ENCODE assay signal across 16 cellular contexts in the genomic region with DNA sequence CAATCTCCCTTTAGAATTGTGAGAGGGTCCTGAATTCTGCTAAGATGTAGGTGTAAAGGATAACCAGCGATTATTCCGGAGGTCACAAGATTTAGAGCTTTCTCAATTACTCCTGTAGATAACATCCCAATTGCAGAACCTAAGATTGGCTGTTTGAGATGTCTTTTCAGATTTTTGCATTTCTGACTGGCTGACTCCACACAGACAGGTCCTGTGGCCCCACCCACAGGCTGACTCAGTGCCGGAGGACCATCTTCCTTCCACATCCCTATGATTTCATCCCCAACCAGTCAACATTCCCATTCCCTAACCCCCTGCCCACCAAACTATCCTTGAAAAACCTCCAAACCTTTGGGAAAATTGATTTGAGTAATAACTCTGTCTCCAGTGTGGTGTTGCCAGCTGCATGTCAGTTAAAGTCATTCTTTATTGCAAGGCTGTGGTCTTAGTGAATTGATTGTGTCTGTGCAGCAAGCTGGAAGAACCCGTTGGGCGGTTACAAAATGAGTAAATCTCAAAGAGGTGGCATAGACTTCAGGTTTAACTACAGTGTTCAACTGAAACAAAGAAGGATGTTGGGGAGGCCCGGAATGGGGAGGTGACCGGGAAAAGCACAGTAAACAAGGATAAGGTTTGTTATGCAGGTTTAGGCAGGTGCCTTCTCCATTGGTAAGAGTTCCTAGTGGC. TPM values are rescaled to one million over a fixed set of nuclear protein-coding genes. Genes with fewer than 3 reads are reported as not detected.
A peak's percentile ranks its signal among the peaks of the same experiment; 100 is the strongest.
DNase-seq lines count a peak whose midpoint lies in the region; TF ChIP-seq lines count a peak whose summit lies in the region.
"Had no signal": no experiment of that assay in that cellular context is flagged by ENCODE, and none has a peak within 500 bp of the region (broad histone marks: within the 10 kb centered on the region; RNA-seq: fewer than 3 reads in every experiment).

No MANE protein-coding gene starts in this region.

- H3K4me2 ChIP-seq in smooth muscle cell: no peak overlapping the region
- H3K4me2 ChIP-seq: A549, KMS-11 had no signal

- H4K20me1 ChIP-seq in smooth muscle cell (ENCODE audit: low read depth): peaks cover 28% of the 10 kb centered on the region

- H3K27me3 Mint-ChIP-seq in activated CD4-positive, alpha-beta T cell treated with anti-CD3 and anti-CD28 coated beads, Interleukin-2, amount 10 ng/mL, durations not matched to agents 7 days and 5 days: no peaks in the 10 kb centered on the region

- no peaks in the 10 kb centered on the region for H3F3A ChIP-seq in smooth muscle cell (ENCODE audit: low read depth)

- CTCF ChIA-PET in activated CD4-positive, alpha-beta T cell treated with anti-CD3 and anti-CD28 coated beads, Interleukin-2, amount 10 ng/mL, durations not matched to agents 7 days and 5 days (lab: Charles Lee): interaction anchor here (0.6 to 1.3 kb wide), 3 partner anchors 9 to 174 kb away, joined by 3 to 4 read pairs (median 3); no protein-coding TSS in a partner anchor

- intact Hi-C loops in dorsolateral prefrontal cortex (cut with DNase I): no loop called here

- H3K36me3 Mint-ChIP-seq in activated CD4-positive, alpha-beta T cell treated with anti-CD3 and anti-CD28 coated beads, Interleukin-2, amount 10 ng/mL, durations not matched to agents 7 days and 5 days (ENCODE audit: low read depth): peaks cover 5% of the 10 kb centered on the region

- no peak for TF ChIP-seq POLR2A in NB4 (IDR thresholded peaks at IDR 0.05; ENCODE audit: extremely low read depth, insufficient read length)
- no peak for TF ChIP-seq POLR2A in Peyer's patch (IDR thresholded peaks at IDR 0.05)

- TF ChIP-seq CTCF in NB4 (IDR thresholded peaks at IDR 0.05; ENCODE audit: low read depth, low read length): no peak
- no peak for TF ChIP-seq CTCF in dorsolateral prefrontal cortex (IDR thresholded peaks at IDR 0.05 in 54 of 56, conservative IDR thresholded peaks at IDR 0.05 in 2 of 56; ENCODE audit: low read depth in 1 of 56, partially characterized antibody in 56 of 56)
- no peak for TF ChIP-seq CTCF in smooth muscle cell (IDR thresholded peaks at IDR 0.05; ENCODE audit: borderline replicate concordance, insufficient read depth, poor library complexity, severe bottlenecking)
- TF ChIP-seq CTCF in BE2C (IDR thresholded peaks at IDR 0.05; ENCODE audit: low read depth, low read length): no peak
- TF ChIP-seq CTCF in Peyer's patch (IDR thresholded peaks at IDR 0.05): no peak

- peak overlapping the region; percentile 1 for H3K9ac ChIP-seq in smooth muscle cell (ENCODE audit: low read depth)
- H3K9ac ChIP-seq: KMS-11 had no signal

- WGBS in smooth muscle cell (ENCODE audit: low lambda C conversion rate): 85% methylated on average over 7 of the region's 7 CpGs

- no peaks in the 10 kb centered on the region for H3K4me1 ChIP-seq in smooth muscle cell (ENCODE audit: low read depth)
- H3K4me1 ChIP-seq in BE2C: no peaks in the 10 kb centered on the region
- H3K4me1 ChIP-seq in Peyer's patch: no peaks in the 10 kb centered on the region

- H3K27ac ChIP-seq in dorsolateral prefrontal cortex (peak overlapping the region in 45 of 59 donors; percentile 7 to 78 (median 48)), smooth muscle cell (ENCODE audit: low read depth) (peak overlapping the region; percentile 77), Peyer's patch (no peak overlapping the region)
- H3K27ac ChIP-seq: A549, KMS-11, SJSA1 had no signal

- H3K27me3 ChIP-seq in dorsolateral prefrontal cortex (no peaks in the 10 kb centered on the region), smooth muscle cell (ENCODE audit: low read depth) (no peaks in the 10 kb centered on the region), BE2C (no peaks in the 10 kb centered on the region), Peyer's patch (no peaks in the 10 kb centered on the region)
- H3K27me3 ChIP-seq: SJSA1 had no signal

- POLR2A ChIA-PET in activated CD4-positive, alpha-beta T cell treated with anti-CD3 and anti-CD28 coated beads, Interleukin-2, amount 10 ng/mL, durations not matched to agents 7 days and 5 days (lab: Charles Lee): no interaction called here

- H2AFZ ChIP-seq in smooth muscle cell (ENCODE audit: low read depth): no peak overlapping the region

- H3K36me3 ChIP-seq in smooth muscle cell (ENCODE audit: low read depth) (no peaks in the 10 kb centered on the region), BE2C (no peaks in the 10 kb centered on the region), Peyer's patch (no peaks in the 10 kb centered on the region)
- H3K36me3 ChIP-seq: SJSA1 had no signal

- DNase-seq in activated CD4-positive, alpha-beta T cell treated with anti-CD3 and anti-CD28 coated beads, Interleukin-2, amount 10 ng/mL, durations not matched to agents 7 days and 5 days: no peak
- DNase-seq in activated CD4-positive, alpha-beta T cell treated with anti-CD3 and anti-CD28 coated beads for 48 hours: no peak
- peak; percentile 70 for DNase-seq in NB4 (ENCODE audit: low read depth)
- peak in 4 of 10 donors; percentile 43 to 59 (median 46) for DNase-seq in dorsolateral prefrontal cortex
- DNase-seq in smooth muscle cell (lab: John Stamatoyannopoulos, UW; ENCODE audit: unreplicated experiment): no peak
- no peak for DNase-seq in BE2C
- no peak for DNase-seq in middle frontal gyrus (ENCODE audit: extremely low spot score, low spot score)
- no peak for DNase-seq in Peyer's patch
- DNase-seq: activated CD4-positive, alpha-beta T cell treated with anti-CD3 and anti-CD28 coated beads for 4 hours; GOT3; NCI-H2227 treated with DMSO at 0.1 percent for 48 hours had no signal

- H3K9me3 ChIP-seq in smooth muscle cell (replicated peaks; ENCODE audit: low read depth) (no peaks in the 10 kb centered on the region), BE2C (no peaks in the 10 kb centered on the region), Peyer's patch (no peaks in the 10 kb centered on the region)
- H3K9me3 ChIP-seq: A549, SJSA1 had no signal

- H3K4me3 ChIP-seq in NB4 (ENCODE audit: low read depth, low read length) (peak overlapping the region; percentile 42), dorsolateral prefrontal cortex (peak overlapping the region in 24 of 59 donors; percentile 4 to 44 (median 18)), smooth muscle cell (no peak overlapping the region), BE2C (ENCODE audit: low read depth, low read length) (no peak overlapping the region), Peyer's patch (no peak overlapping the region)
- H3K4me3 ChIP-seq: A549, SJSA1 had no signal

- H3K4me3 Mint-ChIP-seq in activated CD4-positive, alpha-beta T cell treated with anti-CD3 and anti-CD28 coated beads, Interleukin-2, amount 10 ng/mL, durations not matched to agents 7 days and 5 days: no peak overlapping the region
- H3K4me3 Mint-ChIP-seq: neural crest cell had no signal

- peak overlapping the region; percentile 32 for H3K27ac Mint-ChIP-seq in activated CD4-positive, alpha-beta T cell treated with anti-CD3 and anti-CD28 coated beads, Interleukin-2, amount 10 ng/mL, durations not matched to agents 7 days and 5 days

- H3K4me1 Mint-ChIP-seq in activated CD4-positive, alpha-beta T cell treated with anti-CD3 and anti-CD28 coated beads, Interleukin-2, amount 10 ng/mL, durations not matched to agents 7 days and 5 days: peaks cover 31% of the 10 kb centered on the region

- H3K79me2 ChIP-seq in smooth muscle cell (ENCODE audit: low read depth): peaks cover 32% of the 10 kb centered on the region

- no peaks in the 10 kb centered on the region for H3K9me3 Mint-ChIP-seq in activated CD4-positive, alpha-beta T cell treated with anti-CD3 and anti-CD28 coated beads, Interleukin-2, amount 10 ng/mL, durations not matched to agents 7 days and 5 days
- H3K9me3 Mint-ChIP-seq: neural crest cell had no signal

RNA-seq across cellular contexts. Expression of gene FNTB, which starts 10.6 kb away (rescaled TPM):
- 10 to 100 TPM; 16.7 to 21.4 TPM for total RNA-seq in activated CD4-positive, alpha-beta T cell treated with anti-CD3 and anti-CD28 coated beads, Interleukin-2, amount 10 ng/mL, durations not matched to agents 7 days and 5 days
- total RNA-seq in dorsolateral prefrontal cortex (10 to 100 TPM; 19.3 to 93.3 (median 34.4) TPM), smooth muscle cell (9.3 and 11.0 TPM in 2 replicates), Peyer's patch (10 to 100 TPM; 11.9 to 25.6 (median 17.6) TPM)
- polyA plus RNA-seq in smooth muscle cell: 14.8 and 16.3 TPM in 2 replicates
- polyA plus RNA-seq in BE2C (2012; ENCODE audit: insufficient read depth, insufficient read length, low read depth): 13.9 TPM

RNA-seq across cellular contexts. Expression of gene RAB15, which starts 25.1 kb away (rescaled TPM):
- total RNA-seq in activated CD4-positive, alpha-beta T cell treated with anti-CD3 and anti-CD28 coated beads, Interleukin-2, amount 10 ng/mL, durations not matched to agents 7 days and 5 days: 1 to 10 TPM; 4.9 to 5.7 TPM
- total RNA-seq in dorsolateral prefrontal cortex: 100 to 1,000 TPM in 21 of 120 experiments, 10 to 100 TPM in 99; 23.7 to 133 (median 83.8) TPM
- total RNA-seq in smooth muscle cell: 7.1 and 10.3 TPM in 2 replicates
- polyA plus RNA-seq in smooth muscle cell: 7.7 and 16.7 TPM in 2 replicates
- 2.8 TPM for polyA plus RNA-seq in BE2C (2012; ENCODE audit: insufficient read depth, insufficient read length, low read depth)
- 10 to 100 TPM; 17.4 to 29.8 (median 22.4) TPM for total RNA-seq in Peyer's patch

RNA-seq across cellular contexts. Expression of gene GPX2, which starts 54.7 kb away (rescaled TPM):
- total RNA-seq in activated CD4-positive, alpha-beta T cell treated with anti-CD3 and anti-CD28 coated beads, Interleukin-2, amount 10 ng/mL, durations not matched to agents 7 days and 5 days: not detected
- total RNA-seq in dorsolateral prefrontal cortex (1 to 10 TPM in 2 of 120 experiments, under 1 TPM in 6, not detected in 112; 0.39 to 1.2 (median 0.72) TPM), smooth muscle cell (0.85 and 3.6 TPM in 2 replicates), Peyer's patch (100 to 1,000 TPM; 115 to 286 (median 143) TPM)
- polyA plus RNA-seq in smooth muscle cell: 0.30 and 1.3 TPM in 2 replicates
- not detected for polyA plus RNA-seq in BE2C (2012; ENCODE audit: insufficient read depth, insufficient read length, low read depth)
- total RNA-seq: Daoy, neural crest cell, SJSA1 had no signal

Comparison
In these comparisons a context has a peak if more than half of its experiments do, and no peak if none do; other contexts are left out.
1. H3K27ac ChIP-seq: peak in dorsolateral prefrontal cortex (45 of 59) and smooth muscle cell (single experiment); none in Peyer's patch (0 of 4).
2. RNA of gene GPX2, which starts 54.7 kb away (total RNA-seq): 115 to 286 TPM in Peyer's patch; 0.85 to 3.6 TPM in smooth muscle cell, not detected in activated CD4-positive, alpha-beta T cell treated with anti-CD3 and anti-CD28 coated beads, Interleukin-2, amount 10 ng/mL, durations not matched to agents 7 days and 5 days and 0.39 to 1.2 TPM in dorsolateral prefrontal cortex; every median in the first group is over 10 times any median in the second.